20 cellular contexts compared by ENCODE assay signal in genomic region chr7:147992698-147993097, GRCh38.
DNase-seq lines count a peak whose midpoint lies in the region; ATAC-seq, FAIRE-seq and TF ChIP-seq lines count a peak whose summit lies in the region.
"Had no signal": no experiment of that assay in that cellular context is flagged by ENCODE, and none has a peak within 500 bp of the region (broad histone marks: within the 10 kb centered on the region; RNA-seq: fewer than 3 reads in every experiment).

No MANE protein-coding gene starts in this region.

- H3K9me3 ChIP-seq in osteoblast (ENCODE audit: low read depth, low read length): no peaks in the 10 kb centered on the region
- H3K9me3 ChIP-seq: BE2C had no signal

- H3K4me3 ChIP-seq in osteoblast (ENCODE audit: insufficient read depth, low read length): no peak overlapping the region
- H3K4me3 ChIP-seq: BLaER1 had no signal

- H3K79me2 ChIP-seq in osteoblast (ENCODE audit: insufficient read depth, low read length): no peaks in the 10 kb centered on the region

- no peaks in the 10 kb centered on the region for H3K4me1 ChIP-seq in osteoblast (ENCODE audit: insufficient read depth, low read length)
- H3K4me1 ChIP-seq: BE2C, BLaER1 had no signal

- no peak for TF ChIP-seq CTCF in D721Med (IDR thresholded peaks at IDR 0.05; ENCODE audit: insufficient read depth, missing control alignments)
- no peak for TF ChIP-seq CTCF in osteoblast (IDR thresholded peaks at IDR 0.05; ENCODE audit: extremely low read depth, low read depth, low read length)

- DNase-seq in D721Med (ENCODE audit: insufficient read length, low spot score): no peak
- peak; percentile 88 for DNase-seq in NCI-H82 (lab: John Stamatoyannopoulos, UW)
- peak; percentile 23 for DNase-seq in osteoblast (ENCODE audit: insufficient read length, low spot score, missing footprints)
- DNase-seq in NK-92 treated with Interleukin-12 subunit alpha and Interleukin-12 subunit beta, amount 100 ng/mL, for 24 hours (lab: John Stamatoyannopoulos, UW): no peak
- DNase-seq: 8988T; ACHN; BE2C; C1 segment of cervical spinal cord; CD4-positive, alpha-beta memory T cell; CD4-positive, CD25-positive, alpha-beta regulatory T cell; CD8-positive, alpha-beta memory T cell; COR-L47; DMS79 treated with DMSO at 0.1 percent for 48 hours; GF-D8 had no signal

- H2AFZ ChIP-seq in osteoblast (ENCODE audit: low read length): no peak overlapping the region

- no peaks in the 10 kb centered on the region for H4K20me1 ChIP-seq in osteoblast (ENCODE audit: insufficient read depth, low read length)
- H4K20me1 ChIP-seq: BLaER1 had no signal

- FAIRE-seq in D721Med (lab: Jason Lieb, UNC): peak; percentile 21
- FAIRE-seq: A204.1, G401.6, GM12891, GM19239 had no signal

- no peak overlapping the region for H3K27ac ChIP-seq in osteoblast (ENCODE audit: low read depth, low read length)
- H3K27ac ChIP-seq: BLaER1 had no signal

- H3K36me3 ChIP-seq in osteoblast (ENCODE audit: insufficient read depth, low read length): no peaks in the 10 kb centered on the region
- H3K36me3 ChIP-seq: BE2C, BLaER1 had no signal

- H3K27me3 ChIP-seq in osteoblast (ENCODE audit: insufficient read depth, low read length): no peaks in the 10 kb centered on the region
- H3K27me3 ChIP-seq: BE2C, BLaER1 had no signal

- no peak overlapping the region for H3K4me2 ChIP-seq in osteoblast (ENCODE audit: insufficient read depth, low read length)
- H3K4me2 ChIP-seq: BLaER1 had no signal

- no peak for ATAC-seq in HG02973 (IDR thresholded peaks at IDR 0.05; ENCODE audit: unreplicated experiment)

Comparison
In these comparisons a context has a peak if more than half of its experiments do, and no peak if none do; other contexts are left out.
1. DNase-seq: peak in NCI-H82 (single experiment) and osteoblast (single experiment); none in D721Med (single experiment) and NK-92 treated with Interleukin-12 subunit alpha and Interleukin-12 subunit beta, amount 100 ng/mL, for 24 hours (single experiment).